22 cellular contexts compared by ENCODE assay signal in the genomic region with DNA sequence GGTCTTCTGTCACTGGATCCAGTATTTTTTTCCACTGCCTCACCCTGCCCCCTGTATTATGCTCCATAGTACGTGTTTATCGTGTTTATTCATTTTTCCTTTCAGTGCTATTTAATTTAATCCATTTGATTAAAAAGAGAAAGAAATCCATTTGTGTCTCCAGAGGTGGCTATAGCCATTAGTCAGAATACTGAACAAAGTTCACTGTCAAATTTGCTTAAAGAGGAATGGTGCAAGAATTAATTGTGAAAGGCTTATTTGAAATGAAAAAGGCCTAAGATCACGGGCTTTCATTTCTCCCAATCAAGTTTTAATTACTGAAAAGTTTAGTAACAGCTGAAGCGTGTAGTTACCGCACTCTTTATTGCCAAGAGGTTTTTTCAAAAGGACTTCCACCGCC.
DNase-seq lines count a peak whose midpoint lies in the region; ATAC-seq, FAIRE-seq and TF ChIP-seq lines count a peak whose summit lies in the region.
"Had no signal": no experiment of that assay in that cellular context is flagged by ENCODE, and none has a peak within 500 bp of the region (broad histone marks: within the 10 kb centered on the region; RNA-seq: fewer than 3 reads in every experiment).

No MANE protein-coding gene starts in this region.

- DNase-seq in adipocyte (ENCODE audit: low read depth) (no peak), H1 (ENCODE audit: low read depth in 1 of 2, low spot score in 2 of 2) (no peak), right lobe of liver (no peak), D721Med (ENCODE audit: insufficient read length, low spot score) (no peak), A172 (ENCODE audit: low spot score) (no peak)
- DNase-seq in activated CD8-positive, alpha-beta memory T cell treated with anti-CD3 and anti-CD28 coated beads, Interleukin-2, amount 10 ng/mL, durations not matched to agents 7 days and 5 days = no peak
- DNase-seq: 8988T; AML-193; Caco-2; Calu3; CD4-positive, alpha-beta T cell; CD8-positive, alpha-beta T cell; DMS79 treated with DMSO at 0.1 percent for 48 hours; GF-D8 had no signal

- H3K4me3 Mint-ChIP-seq in activated CD8-positive, alpha-beta memory T cell treated with anti-CD3 and anti-CD28 coated beads, Interleukin-2, amount 10 ng/mL, durations not matched to agents 7 days and 5 days = no peak overlapping the region
- H3K4me3 Mint-ChIP-seq: B cell; CD4-positive, alpha-beta T cell; CD8-positive, alpha-beta T cell had no signal

- no peak overlapping the region for H4K91ac ChIP-seq in H1 (replicated peaks; ENCODE audit: insufficient read length, low read length)

- peaks cover 2% of the 10 kb centered on the region for H3K36me3 Mint-ChIP-seq in activated CD8-positive, alpha-beta memory T cell treated with anti-CD3 and anti-CD28 coated beads, Interleukin-2, amount 10 ng/mL, durations not matched to agents 7 days and 5 days

- no peak overlapping the region for H3K4ac ChIP-seq in H1 (replicated peaks; ENCODE audit: insufficient read length, low read depth, low read length)

- H2BK5ac ChIP-seq in H1 (ENCODE audit: low read depth, low read length) = no peak overlapping the region

- no peak overlapping the region for H3K18ac ChIP-seq in H1 (ENCODE audit: extremely low read depth, low read length)

- no peak for TF ChIP-seq RAD21 in H1 (IDR thresholded peaks at IDR 0.05 in 1 of 2, conservative IDR thresholded peaks at IDR 0.05 in 1 of 2; ENCODE audit: low read depth in 2 of 2, low read length in 2 of 2)

- no peaks in the 10 kb centered on the region for H3K79me2 ChIP-seq in H1 (ENCODE audit: control insufficient read depth in 1 of 2, insufficient read depth in 2 of 2, low read length in 2 of 2)

- H4K20me1 ChIP-seq in H1 (replicated peaks in 1 of 2; ENCODE audit: control insufficient read depth in 1 of 2, insufficient read depth in 2 of 2, low read length in 2 of 2) = no peaks in the 10 kb centered on the region
- H4K20me1 ChIP-seq: BLaER1 treated with 17β-estradiol and CSF1 and Interleukin-3, amounts not matched to agents 10 nM and 100 nM had no signal

- no peak overlapping the region for H4K8ac ChIP-seq in H1 (ENCODE audit: extremely low read depth, insufficient read depth, low read length)

- H3K27me3 ChIP-seq in adipocyte (replicated peaks; ENCODE audit: control insufficient read depth, insufficient read depth, low read length) (no peaks in the 10 kb centered on the region), H1 (replicated peaks in 1 of 4; ENCODE audit: control insufficient read depth in 3 of 4, extremely low read depth in 1 of 4, insufficient read depth in 3 of 4, low read length in 3 of 4) (no peaks in the 10 kb centered on the region), right lobe of liver (no peaks in the 10 kb centered on the region), subcutaneous abdominal adipose tissue (ENCODE audit: control insufficient read depth in 5 of 5, insufficient read depth in 4 of 5, low read length in 5 of 5) (no peaks in the 10 kb centered on the region)
- H3K27me3 ChIP-seq: BLaER1 treated with 17β-estradiol and CSF1 and Interleukin-3, amounts not matched to agents 10 nM and 100 nM had no signal

- H3K56ac ChIP-seq in H1 (replicated peaks; ENCODE audit: insufficient read length, low read depth, low read length) = no peak overlapping the region

- H4K5ac ChIP-seq in H1 (ENCODE audit: insufficient read length, low read depth, low read length) = no peak overlapping the region

- POLR2A ChIA-PET in H1 (lab: Charles Lee; ENCODE audit: partially characterized antibody) = no interaction called here

- H2BK12ac ChIP-seq in H1 (ENCODE audit: low read depth, low read length) = no peak overlapping the region

- no peaks in the 10 kb centered on the region for H3K9me3 Mint-ChIP-seq in activated CD8-positive, alpha-beta memory T cell treated with anti-CD3 and anti-CD28 coated beads, Interleukin-2, amount 10 ng/mL, durations not matched to agents 7 days and 5 days (ENCODE audit: low read depth)
- H3K9me3 Mint-ChIP-seq: CD4-positive, alpha-beta T cell; CD8-positive, alpha-beta T cell had no signal

- no peaks in the 10 kb centered on the region for H3K27me3 Mint-ChIP-seq in activated CD8-positive, alpha-beta memory T cell treated with anti-CD3 and anti-CD28 coated beads, Interleukin-2, amount 10 ng/mL, durations not matched to agents 7 days and 5 days
- H3K27me3 Mint-ChIP-seq: B cell; CD4-positive, alpha-beta T cell had no signal

- no peak overlapping the region for H2BK120ac ChIP-seq in H1 (replicated peaks; ENCODE audit: low read depth, low read length)

- TF ChIP-seq CTCF in H1 (IDR thresholded peaks at IDR 0.05; ENCODE audit: control extremely low read depth in 1 of 3, insufficient read depth in 1 of 3, low read depth in 1 of 3, low read length in 3 of 3) = no peak
- no peak for TF ChIP-seq CTCF in right lobe of liver (IDR thresholded peaks at IDR 0.05)
- TF ChIP-seq CTCF in D721Med (IDR thresholded peaks at IDR 0.05; ENCODE audit: insufficient read depth, missing control alignments) = no peak

- H3K4me1 ChIP-seq in adipocyte (ENCODE audit: control insufficient read depth, insufficient read depth, low read length) (peaks cover 59% of the 10 kb centered on the region), H1 (replicated peaks in 1 of 4; ENCODE audit: control insufficient read depth in 3 of 4, insufficient read depth in 4 of 4, low read length in 3 of 4) (peaks cover 0 to 4% (median 0%) of the 10 kb centered on the region in 4 experiments; a peak in 2 of 7 replicates), right lobe of liver (peaks cover 0 to 10% (median 0%) of the 10 kb centered on the region in 4 donors), subcutaneous abdominal adipose tissue (ENCODE audit: control insufficient read depth in 5 of 5, insufficient read depth in 5 of 5, low read length in 5 of 5) (peaks cover 0 to 42% (median 37%) of the 10 kb centered on the region in 5 donors)
- H3K4me1 ChIP-seq: A549, Caco-2 had no signal

- H3K9me3 ChIP-seq in adipocyte (ENCODE audit: control insufficient read depth, low read length) (peaks cover 3% of the 10 kb centered on the region), H1 (ENCODE audit: insufficient read depth in 2 of 2, low read depth in 1 of 2, low read length in 1 of 2) (no peaks in the 10 kb centered on the region), right lobe of liver (no peaks in the 10 kb centered on the region), subcutaneous abdominal adipose tissue (ENCODE audit: control insufficient read depth in 5 of 5, low read length in 5 of 5) (no peaks in the 10 kb centered on the region)
- H3K9me3 ChIP-seq: A549; BLaER1 treated with 17β-estradiol and CSF1 and Interleukin-3, amounts not matched to agents 10 nM and 100 nM; Caco-2 had no signal

- CTCF ChIA-PET in H1 (lab: Charles Lee; ENCODE audit: partially characterized antibody) = interaction anchor here (1.0 to 1.8 kb wide), 3 partner anchors 15 to 299 kb away, joined by 3 to 5 read pairs (median 3); no protein-coding TSS in a partner anchor
- CTCF ChIA-PET in activated CD8-positive, alpha-beta memory T cell treated with anti-CD3 and anti-CD28 coated beads, Interleukin-2, amount 10 ng/mL, durations not matched to agents 7 days and 5 days (lab: Charles Lee) = no interaction called here

- FAIRE-seq in H1 (lab: Jason Lieb, UNC) (no peak), D721Med (lab: Jason Lieb, UNC) (no peak)
- FAIRE-seq: A549, G401.6, GM12891, GM19239 had no signal

- H3K9ac ChIP-seq in adipocyte (ENCODE audit: low read length) = peak overlapping the region; percentile 62
- no peak overlapping the region for H3K9ac ChIP-seq in H1 (replicated peaks in 1 of 4; ENCODE audit: extremely low read depth in 1 of 4, low read depth in 3 of 4, low read length in 3 of 4)
- peak overlapping the region in 1 of 5 donors; percentile 49 for H3K9ac ChIP-seq in subcutaneous abdominal adipose tissue (ENCODE audit: low read length in 5 of 5)
- H3K9ac ChIP-seq: BLaER1 treated with 17β-estradiol and CSF1 and Interleukin-3, amounts not matched to agents 10 nM and 100 nM had no signal

- no peak overlapping the region for H3K14ac ChIP-seq in H1 (ENCODE audit: insufficient read length)

- no peak overlapping the region for H3K23ac ChIP-seq in H1 (ENCODE audit: insufficient read length)

- H2BK20ac ChIP-seq in H1 (ENCODE audit: low read length) = no peak overlapping the region

- H2BK15ac ChIP-seq in H1 (ENCODE audit: low read length) = no peak overlapping the region

- TF ChIP-seq POLR2A in H1 (IDR thresholded peaks at IDR 0.05; ENCODE audit: control extremely low read depth in 1 of 2, low read depth in 2 of 2, low read length in 2 of 2) = no peak
- TF ChIP-seq POLR2A in right lobe of liver (IDR thresholded peaks at IDR 0.05) = no peak

- H3K4me2 ChIP-seq in H1 (ENCODE audit: insufficient read depth in 1 of 2, low read depth in 2 of 2, low read length in 2 of 2) = no peak overlapping the region
- H3K4me2 ChIP-seq: A549; BLaER1 treated with 17β-estradiol and CSF1 and Interleukin-3, amounts not matched to agents 10 nM and 100 nM had no signal

- H3K4me3 ChIP-seq in adipocyte (ENCODE audit: low read length) = no peak overlapping the region
- H3K4me3 ChIP-seq in H1 (ENCODE audit: extremely low read depth in 1 of 4, insufficient read depth in 2 of 4, low read depth in 3 of 4, low read length in 4 of 4) = no peak overlapping the region
- H3K4me3 ChIP-seq in right lobe of liver = no peak overlapping the region
- H3K4me3 ChIP-seq in subcutaneous abdominal adipose tissue (ENCODE audit: low read depth in 1 of 5, low read length in 5 of 5) = no peak overlapping the region
- H3K4me3 ChIP-seq: A549; BLaER1 treated with 17β-estradiol and CSF1 and Interleukin-3, amounts not matched to agents 10 nM and 100 nM had no signal

- H2AFZ ChIP-seq in H1 (ENCODE audit: low read length) = no peak overlapping the region

- intact Hi-C loops in right lobe of liver (cut with DNase I) = no loop called here

- H2AK5ac ChIP-seq in H1 (ENCODE audit: low read depth, low read length) = 0 out of 2 replicates have a peak overlapping the region, but pooled peaks have one; percentile 53

- H3K27ac ChIP-seq in H1 (ENCODE audit: low read depth, low read length) = no peak overlapping the region
- H3K27ac ChIP-seq in right lobe of liver = peak overlapping the region in 1 of 3 donors; percentile 17
- peak overlapping the region; percentile 75 for H3K27ac ChIP-seq in subcutaneous abdominal adipose tissue (ENCODE audit: low read depth, low read length)
- H3K27ac ChIP-seq: A549; BLaER1 treated with 17β-estradiol and CSF1 and Interleukin-3, amounts not matched to agents 10 nM and 100 nM; C4-2B had no signal

- peak; percentile 40 to 66 (median 61) for ATAC-seq in right lobe of liver
- ATAC-seq in activated CD8-positive, alpha-beta memory T cell treated with anti-CD3 and anti-CD28 coated beads, Interleukin-2, amount 10 ng/mL, durations not matched to agents 7 days and 5 days = no peak
- ATAC-seq: A549; CD8-positive, alpha-beta T cell had no signal

- no peaks in the 10 kb centered on the region for H3K23me2 ChIP-seq in H1 (ENCODE audit: low read depth, low read length)

- TF ChIP-seq EP300 in H1 (IDR thresholded peaks at IDR 0.05; ENCODE audit: borderline replicate concordance in 1 of 2, low read depth in 2 of 2, low read length in 2 of 2) = no peak

- WGBS in H1 (ENCODE audit: extremely low coverage in 1 of 2, insufficient coverage in 1 of 2, insufficient read length in 1 of 2, insufficient replicate concordance in 2 of 2, low coverage in 1 of 2, low lambda C conversion rate in 2 of 2, missing lambda C conversion rate in 1 of 2), 2 experiments = 83% methylated on average over 6 of the region's 6 CpGs; no CpG with 5 or more reads in 1 of the 2 experiments
- 38% methylated on average over 6 of the region's 6 CpGs for WGBS in right lobe of liver (ENCODE audit: insufficient coverage, low coverage, low lambda C conversion rate, missing lambda C conversion rate)

- H3K36me3 ChIP-seq in adipocyte (ENCODE audit: control insufficient read depth, insufficient read depth, low read length, severe bottlenecking) (no peaks in the 10 kb centered on the region), H1 (ENCODE audit: control insufficient read depth in 2 of 4, insufficient read depth in 4 of 4, low read length in 3 of 4) (no peaks in the 10 kb centered on the region), right lobe of liver (no peaks in the 10 kb centered on the region), subcutaneous abdominal adipose tissue (ENCODE audit: control insufficient read depth in 5 of 5, insufficient read depth in 5 of 5, low read length in 5 of 5) (no peaks in the 10 kb centered on the region)
- H3K36me3 ChIP-seq: BLaER1 treated with 17β-estradiol and CSF1 and Interleukin-3, amounts not matched to agents 10 nM and 100 nM had no signal

- H3K4me1 Mint-ChIP-seq in activated CD8-positive, alpha-beta memory T cell treated with anti-CD3 and anti-CD28 coated beads, Interleukin-2, amount 10 ng/mL, durations not matched to agents 7 days and 5 days = no peaks in the 10 kb centered on the region

- H3K79me1 ChIP-seq in H1 (ENCODE audit: low read depth, low read length) = no peaks in the 10 kb centered on the region

- no peak overlapping the region for H3K27ac Mint-ChIP-seq in activated CD8-positive, alpha-beta memory T cell treated with anti-CD3 and anti-CD28 coated beads, Interleukin-2, amount 10 ng/mL, durations not matched to agents 7 days and 5 days
- H3K27ac Mint-ChIP-seq: B cell; CD4-positive, alpha-beta T cell; CD8-positive, alpha-beta T cell had no signal
